25 cellular contexts compared by ENCODE assay signal in genomic region chr2:232214053-232214452, GRCh38.
"Had no signal": no experiment of that assay in that cellular context is flagged by ENCODE, and none has a peak within 500 bp of the region (broad histone marks: within the 10 kb centered on the region; RNA-seq: fewer than 3 reads in every experiment).

No MANE protein-coding gene starts in this region.

- ATAC-seq: body of pancreas; foreskin keratinocyte; left colon; naive thymus-derived CD4-positive, alpha-beta T cell; right lobe of liver; WTC11 had no signal

- DNase-seq: activated CD8-positive, alpha-beta memory T cell treated with anti-CD3 and anti-CD28 coated beads, Interleukin-2, amount 50 U/mL, for 48 hours; activated naive CD4-positive, alpha-beta T cell treated with Interleukin-2 at 50 U/mL for 16 hours; activated naive CD8-positive, alpha-beta T cell treated with anti-CD3 and anti-CD28 coated beads for 36 hours; activated T-cell treated with anti-CD3 and anti-CD28 coated beads, Interleukin-2, amount 50 U/mL, for 48 hours; amniotic stem cell; body of pancreas; caudate nucleus; dermis blood vessel endothelial cell; effector CD8-positive, alpha-beta T cell; erythroblast; foreskin keratinocyte; glutamatergic neuron; left colon; lower lobe of right lung; naive thymus-derived CD4-positive, alpha-beta T cell; posterior cingulate gyrus; right lobe of liver; stimulated activated CD4-positive, alpha-beta T cell treated with anti-CD3 and anti-CD28 coated beads, Interleukin-15, amount 100 ng/mL, for 24 hours; stimulated activated naive CD4-positive, alpha-beta T cell; T1000; testis had no signal

- H3K4me3 ChIP-seq: body of pancreas, hepatocyte, lower lobe of right lung, right lobe of liver, smooth muscle cell, testis, vagina had no signal
